ENCODE assay signal across 18 cellular contexts in genomic region chr1:43477716-43478115, GRCh38. TPM values are rescaled to one million over a fixed set of nuclear protein-coding genes. Genes with fewer than 3 reads are reported as not detected.
"Had no signal": no experiment of that assay in that cellular context is flagged by ENCODE, and none has a peak within 500 bp of the region (broad histone marks: within the 10 kb centered on the region; RNA-seq: fewer than 3 reads in every experiment).

No MANE protein-coding gene starts in this region.

- H3K27me3 ChIP-seq: hepatocyte, stomach, transverse colon, uterus had no signal

- H3K4me3 Mint-ChIP-seq: naive thymus-derived CD8-positive, alpha-beta T cell; neural crest cell had no signal

- H3K9me3 ChIP-seq: mucosa of descending colon, stomach, thoracic aorta, transverse colon, uterus had no signal

- H3K9me3 Mint-ChIP-seq: naive thymus-derived CD8-positive, alpha-beta T cell; neural crest cell had no signal

- DNase-seq: cortex of kidney; effector memory CD4-positive, alpha-beta T cell; erythroblast; foreskin melanocyte; head of caudate nucleus; mucosa of descending colon; naive thymus-derived CD8-positive, alpha-beta T cell; right cardiac atrium; small intestine; stimulated activated CD4-positive, alpha-beta T cell treated with anti-CD3 and anti-CD28 coated beads, Interleukin-12 subunit alpha, Interleukin-12 subunit beta, amount 100 ng/mL, for 4 hours; stimulated activated naive CD4-positive, alpha-beta T cell; stomach; substantia nigra; transverse colon; uterus had no signal

- ATAC-seq: mucosa of descending colon; naive thymus-derived CD8-positive, alpha-beta T cell; right cardiac atrium had no signal

- H3K4me3 ChIP-seq: hepatocyte, mucosa of descending colon, stomach, thoracic aorta, transverse colon, uterus had no signal

- H2AFZ ChIP-seq: hepatocyte had no signal

- H3K36me3 Mint-ChIP-seq: naive thymus-derived CD8-positive, alpha-beta T cell had no signal

- H3K4me2 ChIP-seq: hepatocyte had no signal

- H3K36me3 ChIP-seq: stomach, thoracic aorta, transverse colon, uterus had no signal

- H3K79me2 ChIP-seq: hepatocyte had no signal

- H3K27ac Mint-ChIP-seq: naive thymus-derived CD8-positive, alpha-beta T cell had no signal

- H3K27ac ChIP-seq: hepatocyte, stomach, thoracic aorta, transverse colon, uterus had no signal

- H3K4me1 Mint-ChIP-seq: neural crest cell had no signal

- H3K4me1 ChIP-seq: stomach, uterus had no signal

RNA-seq across cellular contexts. Expression of gene PTPRF, which starts 53.0 kb away (rescaled TPM):
- polyA plus RNA-seq: naive thymus-derived CD8-positive, alpha-beta T cell had no signal
